Comparison of ENCODE assay signal across 1 cellular context in the genomic region with DNA sequence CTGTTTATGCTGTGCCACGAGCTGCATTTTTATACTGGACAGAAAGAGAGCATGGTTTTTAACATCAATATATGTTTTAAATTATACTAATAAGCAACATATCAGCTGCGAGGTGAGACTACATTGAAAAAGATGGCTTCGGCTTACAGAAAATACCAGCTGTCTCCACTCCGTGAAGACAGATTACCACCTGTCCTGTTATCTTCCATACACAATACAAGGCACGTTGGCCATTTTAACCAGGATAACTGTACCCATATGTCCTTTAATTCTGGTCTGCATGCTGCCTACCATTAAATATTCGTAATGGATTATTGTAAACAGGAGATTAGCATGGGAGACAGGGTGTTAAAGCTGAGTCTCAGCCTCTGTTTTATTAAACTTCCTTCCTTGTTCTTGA.
TF ChIP-seq lines count a peak whose summit lies in the region.

No MANE protein-coding gene starts in this region.

TF ChIP-seq in A549, 52 proteins besides CTCF, POLR2A, EP300 and RAD21 (continued from another document):
- TF ChIP-seq MAX (IDR thresholded peaks at IDR 0.05) (no peak), NR3C1 (IDR thresholded peaks at IDR 0.05) (no peak)
